ENCODE assay signal across 26 cellular contexts in the genomic region with DNA sequence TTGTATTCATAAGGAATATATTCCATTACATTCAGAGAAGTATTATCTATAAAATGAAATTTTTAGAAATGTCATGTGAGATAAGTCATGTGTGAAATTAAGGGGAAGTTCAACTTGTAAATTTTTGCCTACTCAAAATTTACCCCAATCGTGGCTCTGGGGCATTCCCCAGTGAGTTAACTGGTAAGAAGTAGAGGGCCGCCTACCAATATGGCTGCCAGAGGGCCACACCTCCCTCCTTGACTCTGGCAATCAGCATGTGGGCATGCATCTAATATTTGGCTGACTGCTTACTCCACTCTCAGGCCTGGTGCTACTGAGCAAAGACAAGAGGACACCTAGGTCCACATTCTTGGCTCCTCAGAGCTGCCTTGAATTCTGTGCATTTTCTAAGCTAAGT. TPM values are rescaled to one million over a fixed set of nuclear protein-coding genes. Genes with fewer than 3 reads are reported as not detected.
DNase-seq lines count a peak whose midpoint lies in the region; ATAC-seq, FAIRE-seq and TF ChIP-seq lines count a peak whose summit lies in the region.
"Had no signal": no experiment of that assay in that cellular context is flagged by ENCODE, and none has a peak within 500 bp of the region (broad histone marks: within the 10 kb centered on the region; RNA-seq: fewer than 3 reads in every experiment).

No MANE protein-coding gene starts in this region.

- no peaks in the 10 kb centered on the region for H4K20me1 ChIP-seq in OCI-LY3 (ENCODE audit: insufficient read depth, low read length)
- no peaks in the 10 kb centered on the region for H4K20me1 ChIP-seq in GM12878 (ENCODE audit: control insufficient read depth, insufficient read depth)
- no peaks in the 10 kb centered on the region for H4K20me1 ChIP-seq in OCI-LY7 (ENCODE audit: insufficient read depth, low read length)
- H4K20me1 ChIP-seq: BLaER1 treated with 17β-estradiol and CSF1 and Interleukin-3, amounts not matched to agents 10 nM and 100 nM had no signal

- WGBS in GM12878 (ENCODE audit: insufficient coverage, insufficient replicate concordance, low lambda C conversion rate, missing lambda C conversion rate): 29% methylated on average over 2 of the region's 2 CpGs
- no CpG with 5 or more reads among the region's 2 CpGs for WGBS in mesendoderm (ENCODE audit: extremely low coverage, insufficient coverage, low lambda C conversion rate)

- H3K4ac ChIP-seq in mesendoderm (ENCODE audit: low read depth, low read length): no peak overlapping the region

- RAD21 ChIA-PET in GM12878 (lab: Charles Lee; ENCODE audit: unreplicated experiment): no interaction called here

- no peak overlapping the region for H3K18ac ChIP-seq in mesendoderm (ENCODE audit: low read length)

- H3K79me2 ChIP-seq in OCI-LY3 (ENCODE audit: low read length) (no peaks in the 10 kb centered on the region), GM12878 (ENCODE audit: control insufficient read depth, insufficient read depth, low read length) (no peaks in the 10 kb centered on the region), mesendoderm (ENCODE audit: control insufficient read depth, insufficient read depth, low read length) (no peaks in the 10 kb centered on the region), OCI-LY7 (ENCODE audit: insufficient read depth, low read depth, low read length) (no peaks in the 10 kb centered on the region)

- TF ChIP-seq RAD21 in GM12878 (IDR thresholded peaks at IDR 0.05; ENCODE audit: insufficient read depth, low read depth, low read length): no peak

- no peak overlapping the region for H4K5ac ChIP-seq in mesendoderm (ENCODE audit: low read length)

- no peaks in the 10 kb centered on the region for H3K36me3 Mint-ChIP-seq in activated CD4-positive, alpha-beta T cell treated with anti-CD3 and anti-CD28 coated beads, Interleukin-2, amount 10 ng/mL, durations not matched to agents 7 days and 5 days (ENCODE audit: low read depth)
- H3K36me3 Mint-ChIP-seq: CD8-positive, alpha-beta T cell had no signal

- peak; percentile 54 for ATAC-seq in GM12878
- ATAC-seq: A549; CD8-positive, alpha-beta T cell had no signal

- CTCF ChIA-PET in activated CD4-positive, alpha-beta T cell treated with anti-CD3 and anti-CD28 coated beads, Interleukin-2, amount 10 ng/mL, durations not matched to agents 7 days and 5 days (lab: Charles Lee): no interaction called here
- CTCF ChIA-PET in GM12878 (lab: Yijun Ruan, JAX): no interaction called here
- CTCF ChIA-PET in OCI-LY7 (lab: Charles Lee; ENCODE audit: unreplicated experiment): no interaction called here

- TF ChIP-seq EP300 in GM12878 (IDR thresholded peaks at IDR 0.05; ENCODE audit: borderline replicate concordance in 1 of 2, control insufficient read depth in 1 of 2, low read depth in 2 of 2, low read length in 2 of 2): no peak

- no peaks in the 10 kb centered on the region for H3K4me1 Mint-ChIP-seq in activated CD4-positive, alpha-beta T cell treated with anti-CD3 and anti-CD28 coated beads, Interleukin-2, amount 10 ng/mL, durations not matched to agents 7 days and 5 days
- H3K4me1 Mint-ChIP-seq: B cell had no signal

- H3K4me1 ChIP-seq in OCI-LY3 (ENCODE audit: low read length): peaks cover 7% of the 10 kb centered on the region
- no peaks in the 10 kb centered on the region for H3K4me1 ChIP-seq in GM12878 (ENCODE audit: control insufficient read depth, insufficient read depth, low read length)
- H3K4me1 ChIP-seq in mesendoderm (ENCODE audit: control insufficient read depth, low read depth, low read length): no peaks in the 10 kb centered on the region
- H3K4me1 ChIP-seq in OCI-LY7 (ENCODE audit: insufficient read depth, low read length, poor library complexity, severe bottlenecking): no peaks in the 10 kb centered on the region
- H3K4me1 ChIP-seq: A549; BLaER1 treated with 17β-estradiol and CSF1 and Interleukin-3, amounts not matched to agents 10 nM and 100 nM; Caco-2 had no signal

- H3K27ac ChIP-seq in OCI-LY3 (ENCODE audit: low read length) (no peak overlapping the region), GM12878 (ENCODE audit: control insufficient read depth, insufficient read depth) (no peak overlapping the region), mesendoderm (ENCODE audit: low read depth, low read length) (no peak overlapping the region), OCI-LY7 (ENCODE audit: low read depth, low read length, poor library complexity, severe bottlenecking) (no peak overlapping the region)
- H3K27ac ChIP-seq: 22Rv1; A549; BLaER1 treated with 17β-estradiol and CSF1 and Interleukin-3, amounts not matched to agents 10 nM and 100 nM; C4-2B had no signal

- H2AK5ac ChIP-seq in mesendoderm (ENCODE audit: low read length): no peak overlapping the region

- H3K9me3 ChIP-seq in OCI-LY3 (ENCODE audit: insufficient read depth, low read length) (no peaks in the 10 kb centered on the region), GM12878 (replicated peaks; ENCODE audit: control insufficient read depth, insufficient read depth, low read length) (no peaks in the 10 kb centered on the region), OCI-LY7 (ENCODE audit: low read length) (no peaks in the 10 kb centered on the region)
- H3K9me3 ChIP-seq: A549; BLaER1 treated with 17β-estradiol and CSF1 and Interleukin-3, amounts not matched to agents 10 nM and 100 nM; Caco-2 had no signal

- H3K27me3 ChIP-seq in OCI-LY3 (ENCODE audit: low read depth, low read length) (no peaks in the 10 kb centered on the region), GM12878 (replicated peaks in 1 of 2; ENCODE audit: control insufficient read depth in 2 of 2, insufficient read depth in 2 of 2, low read length in 1 of 2) (no peaks in the 10 kb centered on the region), mesendoderm (ENCODE audit: insufficient read depth, low read length, poor library complexity) (no peaks in the 10 kb centered on the region)
- H3K27me3 ChIP-seq: BLaER1 treated with 17β-estradiol and CSF1 and Interleukin-3, amounts not matched to agents 10 nM and 100 nM had no signal

- H2BK120ac ChIP-seq in mesendoderm (ENCODE audit: low read depth, low read length): no peak overlapping the region

- H3K4me3 Mint-ChIP-seq in activated CD4-positive, alpha-beta T cell treated with anti-CD3 and anti-CD28 coated beads, Interleukin-2, amount 10 ng/mL, durations not matched to agents 7 days and 5 days: no peak overlapping the region
- H3K4me3 Mint-ChIP-seq: B cell; CD4-positive, alpha-beta T cell; CD8-positive, alpha-beta T cell had no signal

- SMC1A ChIA-PET in GM12878 (lab: Charles Lee; ENCODE audit: uncharacterized antibody, unreplicated experiment): no interaction called here

- no peak for TF ChIP-seq CTCF in OCI-LY3 (IDR thresholded peaks at IDR 0.05; ENCODE audit: low read depth, low read length)
- TF ChIP-seq CTCF in GM12878 (IDR thresholded peaks at IDR 0.05 in 2 of 3, conservative IDR thresholded peaks at IDR 0.05 in 1 of 3; ENCODE audit: control insufficient read depth in 2 of 3, extremely low read depth in 1 of 3, insufficient read depth in 1 of 3, low read depth in 3 of 3, low read length in 3 of 3): no peak
- no peak for TF ChIP-seq CTCF in OCI-LY7 (conservative IDR thresholded peaks at IDR 0.05; ENCODE audit: low read length)

- H2AFZ ChIP-seq in OCI-LY3 (ENCODE audit: low read depth, low read length) (peak overlapping the region; percentile 60), GM12878 (ENCODE audit: control insufficient read depth, low read depth, low read length) (no peak overlapping the region), OCI-LY7 (ENCODE audit: low read length) (no peak overlapping the region)

- peak overlapping the region; percentile 41 for H3K27ac Mint-ChIP-seq in activated CD4-positive, alpha-beta T cell treated with anti-CD3 and anti-CD28 coated beads, Interleukin-2, amount 10 ng/mL, durations not matched to agents 7 days and 5 days
- H3K27ac Mint-ChIP-seq: B cell; CD4-positive, alpha-beta T cell; CD8-positive, alpha-beta T cell had no signal

- no peaks in the 10 kb centered on the region for H3K27me3 Mint-ChIP-seq in activated CD4-positive, alpha-beta T cell treated with anti-CD3 and anti-CD28 coated beads, Interleukin-2, amount 10 ng/mL, durations not matched to agents 7 days and 5 days
- H3K27me3 Mint-ChIP-seq: B cell; CD4-positive, alpha-beta T cell had no signal

- no peak for DNase-seq in activated CD4-positive, alpha-beta T cell treated with anti-CD3 and anti-CD28 coated beads, Interleukin-2, amount 10 ng/mL, durations not matched to agents 7 days and 5 days
- DNase-seq in activated CD4-positive, alpha-beta T cell treated with anti-CD3 and anti-CD28 coated beads, Interleukin-2, amount 50 U/mL, for 1 hour: no peak
- DNase-seq in GM12878 (ENCODE audit: low read depth, low spot score) (no peak), mesendoderm (no peak), OCI-M1 (lab: John Stamatoyannopoulos, UW) (no peak), OCI-LY7 (ENCODE audit: low spot score) (no peak)
- DNase-seq in activated naive CD4-positive, alpha-beta T cell (lab: John Stamatoyannopoulos, UW): no peak
- DNase-seq: AML-193; Caco-2; Calu3; CD4-positive, alpha-beta T cell; CD8-positive, alpha-beta T cell; DMS79 treated with DMSO at 0.1 percent for 48 hours; EL; GDM1 had no signal

- no peaks in the 10 kb centered on the region for H3K9me2 ChIP-seq in OCI-LY7 (ENCODE audit: insufficient read depth, low read length)

- TF ChIP-seq POLR2A in GM12878 (IDR thresholded peaks at IDR 0.05; ENCODE audit: low read depth, low read length): no peak

- no peak overlapping the region for H4K8ac ChIP-seq in mesendoderm (ENCODE audit: low read depth, low read length)

- POLR2A ChIA-PET in activated CD4-positive, alpha-beta T cell treated with anti-CD3 and anti-CD28 coated beads, Interleukin-2, amount 10 ng/mL, durations not matched to agents 7 days and 5 days (lab: Charles Lee): no interaction called here
- POLR2A ChIA-PET in GM12878 (lab: Charles Lee) (no interaction called here), OCI-LY7 (lab: Charles Lee) (no interaction called here)

- H2BK15ac ChIP-seq in mesendoderm (replicated peaks; ENCODE audit: low read depth): peak overlapping the region; percentile 36

- H3K79me1 ChIP-seq in mesendoderm (ENCODE audit: low read length): no peaks in the 10 kb centered on the region

- H2BK5ac ChIP-seq in mesendoderm (ENCODE audit: low read length): no peak overlapping the region

- no peak overlapping the region for H3K9ac ChIP-seq in OCI-LY3 (ENCODE audit: low read length)
- H3K9ac ChIP-seq in GM12878 (ENCODE audit: control insufficient read depth, insufficient read depth, low read length): no peak overlapping the region
- no peak overlapping the region for H3K9ac ChIP-seq in mesendoderm (ENCODE audit: low read length)
- H3K9ac ChIP-seq: BLaER1 treated with 17β-estradiol and CSF1 and Interleukin-3, amounts not matched to agents 10 nM and 100 nM had no signal

- no TSS peak for BruUV-seq in GM12878 (replicated peaks; lab: Mats Ljungman, UMichigan)
- no TSS peak for BruUV-seq in OCI-LY7 (replicated peaks; lab: Mats Ljungman, UMichigan)

- no peak for FAIRE-seq in GM12878 (lab: Jason Lieb, UNC)
- FAIRE-seq: A549, D721Med, GM12891 had no signal

- in situ Hi-C loops in GM12878 (cut with MboI): no loop called here

- no peak overlapping the region for H3K23ac ChIP-seq in mesendoderm (ENCODE audit: low read length)

- intact Hi-C loops in GM12878 (cut with micrococcal nuclease; ENCODE audit: unreplicated experiment): no loop called here
- intact Hi-C loops in OCI-LY7 (cut with micrococcal nuclease; ENCODE audit: unreplicated experiment): no loop called here

- no peaks in the 10 kb centered on the region for H3K36me3 ChIP-seq in OCI-LY3 (replicated peaks; ENCODE audit: low read depth, low read length)
- H3K36me3 ChIP-seq in GM12878 (ENCODE audit: control insufficient read depth in 2 of 2, insufficient read depth in 2 of 2, low read length in 1 of 2): no peaks in the 10 kb centered on the region
- H3K36me3 ChIP-seq in mesendoderm (ENCODE audit: control insufficient read depth, insufficient read depth, low read length): no peaks in the 10 kb centered on the region
- no peaks in the 10 kb centered on the region for H3K36me3 ChIP-seq in OCI-LY7 (ENCODE audit: insufficient read depth, low read length)
- H3K36me3 ChIP-seq: BLaER1 treated with 17β-estradiol and CSF1 and Interleukin-3, amounts not matched to agents 10 nM and 100 nM had no signal

- H3K9me3 Mint-ChIP-seq in activated CD4-positive, alpha-beta T cell treated with anti-CD3 and anti-CD28 coated beads, Interleukin-2, amount 10 ng/mL, durations not matched to agents 7 days and 5 days: peaks cover 5% of the 10 kb centered on the region
- H3K9me3 Mint-ChIP-seq: CD4-positive, alpha-beta T cell had no signal

- H3K4me3 ChIP-seq in OCI-LY3 (ENCODE audit: low read length): no peak overlapping the region
- no peak overlapping the region for H3K4me3 ChIP-seq in GM12878
- H3K4me3 ChIP-seq in mesendoderm (ENCODE audit: low read length): no peak overlapping the region
- no peak overlapping the region for H3K4me3 ChIP-seq in OCI-LY7 (ENCODE audit: low read depth, low read length, poor library complexity, severe bottlenecking)
- H3K4me3 ChIP-seq: A549; BLaER1 treated with 17β-estradiol and CSF1 and Interleukin-3, amounts not matched to agents 10 nM and 100 nM had no signal

- H3K56ac ChIP-seq in mesendoderm (ENCODE audit: low read length): no peak overlapping the region

- no peak overlapping the region for H3K4me2 ChIP-seq in OCI-LY3 (ENCODE audit: low read length)
- no peak overlapping the region for H3K4me2 ChIP-seq in GM12878 (ENCODE audit: control insufficient read depth, insufficient read depth)
- no peak overlapping the region for H3K4me2 ChIP-seq in mesendoderm (ENCODE audit: low read length)
- H3K4me2 ChIP-seq in OCI-LY7 (ENCODE audit: low read length): no peak overlapping the region
- H3K4me2 ChIP-seq: A549; BLaER1 treated with 17β-estradiol and CSF1 and Interleukin-3, amounts not matched to agents 10 nM and 100 nM had no signal

RNA-seq across cellular contexts. Expression of a gene that starts 39.7 kb away (rescaled TPM):
- total RNA-seq in activated CD4-positive, alpha-beta T cell treated with anti-CD3 and anti-CD28 coated beads, Interleukin-2, amount 10 ng/mL, durations not matched to agents 7 days and 5 days: not detected
- 12.1 and 15.2 TPM in 2 replicates for total RNA-seq in GM12878 (2013; cell fraction: nucleolus; rRNA removed)
- total RNA-seq in GM12878 (2014; rRNA removed): 1.1 and 2.1 TPM in 2 replicates
- 1.4 and 1.7 TPM in 2 replicates for total RNA-seq in GM12878 (2014; rRNA removed; fragmentation: Illumina TruSeq; extraction: Trizol)
- total RNA-seq in GM12878 (2021): 1.3 and 1.8 TPM in 2 replicates
- not detected for polyA plus RNA-seq in GM12878 (2011; ENCODE audit: low read depth)
- 0.84 and 1.3 TPM in 2 replicates for polyA plus RNA-seq in GM12878 (2011; rRNA removed)
- polyA plus RNA-seq in GM12878 (2011; cell fraction: cytosol; rRNA removed): 0.43 and 0.53 TPM in 2 replicates
- 1.7 and 1.9 TPM in 2 replicates for polyA plus RNA-seq in GM12878 (2011; cell fraction: nucleus; rRNA removed)
- 0.18 and 0.23 TPM in 2 replicates for polyA plus RNA-seq in GM12878 (2012)
- 0.96 and 1.5 TPM in 2 replicates for polyA plus RNA-seq in GM12878 (2014; fragmentation: Illumina TruSeq; extraction: Trizol)
- under 1 TPM; 0.45 to 0.75 TPM for polyA plus RNA-seq in GM12878 (2014; fragmentation: Nextera tagmentation; extraction: Ambion mirVana)
- polyA plus RNA-seq in GM12878 (2014; rRNA removed): 0.81 and 1.9 TPM in 2 replicates
- polyA plus RNA-seq in GM12878 (2016; fragmentation: Nextera tagmentation; extraction: Ambion mirVana): under 1 TPM; 0.54 to 0.77 TPM
- 1.1 and 2.3 TPM in 2 replicates for polyA minus RNA-seq in GM12878 (2011; rRNA and poly(A)+ RNA removed)
- not detected in 2 replicates for polyA minus RNA-seq in GM12878 (2011; cell fraction: cytosol; rRNA and poly(A)+ RNA removed)
- polyA minus RNA-seq in GM12878 (2011; cell fraction: nucleus; rRNA and poly(A)+ RNA removed): 2.7 and 3.1 TPM in 2 replicates
- 0.04 TPM for polyA plus RNA-seq in mesendoderm (2013, experiment 1 of 2)
- 0.04 TPM for polyA plus RNA-seq in mesendoderm (2013, experiment 2 of 2)
- total RNA-seq in OCI-LY7 (2014; rRNA removed; shearing (Covaris generic)): not detected in 2 replicates
- total RNA-seq in OCI-LY7 (2022): not detected in 2 replicates
- total RNA-seq: A172; B cell; Caco-2; Calu3; CD4-positive, alpha-beta T cell; CD8-positive, alpha-beta T cell; G401 had no signal
- polyA plus RNA-seq: A549, BJ had no signal
